8 cellular contexts compared by ENCODE assay signal in the genomic region with DNA sequence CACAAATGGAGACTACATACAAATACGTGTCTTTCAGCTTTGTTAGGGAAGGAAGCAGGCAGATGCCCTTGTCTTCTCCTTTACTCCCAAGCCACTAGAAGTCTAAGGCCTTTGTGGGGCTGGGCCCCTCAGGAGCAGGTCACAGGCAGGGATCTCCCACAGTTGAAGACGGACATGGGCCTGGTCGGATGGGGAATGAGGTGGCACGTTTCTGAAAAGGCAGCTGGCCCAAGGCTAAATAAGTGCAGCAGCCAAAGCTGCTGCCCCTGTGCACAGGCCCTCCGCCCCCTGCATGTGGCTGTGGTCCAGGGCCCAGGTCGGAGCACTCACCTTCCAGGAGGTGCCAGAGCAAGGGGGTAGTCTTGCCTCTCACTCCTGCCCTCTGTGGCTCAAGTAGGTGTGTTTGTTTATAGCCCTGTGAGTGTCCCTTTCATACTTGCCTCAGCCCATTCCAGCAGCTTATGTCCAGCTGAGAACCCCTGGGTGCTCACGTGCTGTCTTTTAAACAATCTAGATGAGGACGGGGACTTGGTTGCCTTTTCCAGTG. TPM values are rescaled to one million over a fixed set of nuclear protein-coding genes. Genes with fewer than 3 reads are reported as not detected.
DNase-seq lines count a peak whose midpoint lies in the region; ATAC-seq and TF ChIP-seq lines count a peak whose summit lies in the region.

No MANE protein-coding gene starts in this region.

- H3K27ac ChIP-seq in OCI-LY3 (ENCODE audit: low read length) = 0 out of 2 replicates have a peak overlapping the region, but pooled peaks have one; percentile 87
- H3K27ac ChIP-seq in neutrophil = peak overlapping the region; percentile 100

- intact Hi-C loops in CD14-positive monocyte (cut with micrococcal nuclease) = loop anchor here in 1 of 2 donors (10.0 kb wide), 2 partner anchors 152 to 198 kb away; partner anchors contain the start of gene HNRNPH1

- peaks cover 48% of the 10 kb centered on the region for H4K20me1 ChIP-seq in OCI-LY3 (ENCODE audit: insufficient read depth, low read length)

- no peaks in the 10 kb centered on the region for H3K9me3 ChIP-seq in OCI-LY3 (ENCODE audit: insufficient read depth, low read length)
- no peaks in the 10 kb centered on the region for H3K9me3 ChIP-seq in endocrine pancreas (ENCODE audit: control insufficient read depth, low read length)
- H3K9me3 ChIP-seq in neutrophil = no peaks in the 10 kb centered on the region

- H3K4me3 ChIP-seq in OCI-LY3 (ENCODE audit: low read length) (peak overlapping the region; percentile 91), endocrine pancreas (ENCODE audit: control insufficient read depth, insufficient read depth, low read length) (peak overlapping the region; percentile 96), neutrophil (ENCODE audit: low read depth in 1 of 2, low read length in 1 of 2) (peak overlapping the region in 1 of 2 experiments; percentile 93)

- no peak overlapping the region for H2AFZ ChIP-seq in OCI-LY3 (ENCODE audit: low read depth, low read length)

- TF ChIP-seq CTCF in CD14-positive monocyte (IDR thresholded peaks at IDR 0.05) (no peak), OCI-LY3 (IDR thresholded peaks at IDR 0.05; ENCODE audit: low read depth, low read length) (no peak), neutrophil (IDR thresholded peaks at IDR 0.05) (no peak)

- H3K27me3 Mint-ChIP-seq in CD14-positive monocyte (ENCODE audit: low read depth in 3 of 3) = peaks cover 5 to 7% (median 6%) of the 10 kb centered on the region in 3 donors

- peaks cover 34% of the 10 kb centered on the region for H3K4me1 ChIP-seq in OCI-LY3 (ENCODE audit: low read length)
- peaks cover 6% of the 10 kb centered on the region for H3K4me1 ChIP-seq in endocrine pancreas (ENCODE audit: control insufficient read depth, insufficient read depth, low read length)
- peaks cover 37 to 47% of the 10 kb centered on the region in 2 experiments for H3K4me1 ChIP-seq in neutrophil (ENCODE audit: control insufficient read depth in 1 of 2, insufficient read depth in 1 of 2, low read depth in 1 of 2, low read length in 1 of 2)

- no peak for ATAC-seq in GM18868 (IDR thresholded peaks at IDR 0.05; ENCODE audit: unreplicated experiment)

- peaks cover 72% of the 10 kb centered on the region for H3K79me2 ChIP-seq in OCI-LY3 (ENCODE audit: low read length)

- H3K36me3 Mint-ChIP-seq in CD14-positive monocyte = peaks cover 51 to 58% of the 10 kb centered on the region in 2 donors

- DNase-seq in CD14-positive monocyte (ENCODE audit: low spot score) = no peak
- no peak for DNase-seq in RPMI8226
- DNase-seq in DMS53 (lab: John Stamatoyannopoulos, UW) = no peak
- no peak for DNase-seq in activated CD8-positive, alpha-beta memory T cell treated with anti-CD3 and anti-CD28 coated beads for 24 hours

- H3K4me1 Mint-ChIP-seq in CD14-positive monocyte = peaks cover 68% of the 10 kb centered on the region

- H3K27ac Mint-ChIP-seq in CD14-positive monocyte = peak overlapping the region; percentile 66 to 99 (median 98)

- H3K36me3 ChIP-seq in OCI-LY3 (replicated peaks; ENCODE audit: low read depth, low read length) (peaks cover 48% of the 10 kb centered on the region), endocrine pancreas (ENCODE audit: control insufficient read depth, insufficient read depth, low read length) (peaks cover 17% of the 10 kb centered on the region), neutrophil (peaks cover 50% of the 10 kb centered on the region)

- H3K9ac ChIP-seq in OCI-LY3 (ENCODE audit: low read length) (peak overlapping the region; percentile 93; the same call in 1 of the 2 replicates), endocrine pancreas (ENCODE audit: control insufficient read depth, insufficient read depth, low read length) (peak overlapping the region; percentile 95)

- peaks cover 0 to 3% (median 0%) of the 10 kb centered on the region in 7 donors for H3K9me3 Mint-ChIP-seq in CD14-positive monocyte

- H3K4me3 Mint-ChIP-seq in CD14-positive monocyte = peak overlapping the region; percentile 93 to 94

- H3K27me3 ChIP-seq in OCI-LY3 (ENCODE audit: low read depth, low read length) (no peaks in the 10 kb centered on the region), endocrine pancreas (ENCODE audit: control insufficient read depth, insufficient read depth, low read length) (no peaks in the 10 kb centered on the region), neutrophil (peaks cover 2% of the 10 kb centered on the region)

- peak overlapping the region; percentile 63 for H3K4me2 ChIP-seq in OCI-LY3 (ENCODE audit: low read length)

RNA-seq across cellular contexts. Expression of gene SQSTM1, which starts 1.8 kb away (rescaled TPM):
- polyA plus RNA-seq in CD14-positive monocyte = 100 to 1,000 TPM; 275 to 312 TPM

RNA-seq across cellular contexts. Expression of gene MGAT4B, which starts 15.9 kb away (rescaled TPM):
- 10 to 100 TPM; 12.4 to 14.3 TPM for polyA plus RNA-seq in CD14-positive monocyte

RNA-seq across cellular contexts. Expression of gene LTC4S, which starts 28.7 kb away (rescaled TPM):
- polyA plus RNA-seq in CD14-positive monocyte = under 1 TPM; 0.65 to 0.69 TPM

RNA-seq across cellular contexts. Expression of gene MRNIP, which starts 36.1 kb away (rescaled TPM):
- polyA plus RNA-seq in CD14-positive monocyte = 1 to 10 TPM; 1.2 to 1.4 TPM
